ENCODE assay signal across 12 cellular contexts in genomic region chr2:28545590-28546195, GRCh38. TPM values are rescaled to one million over a fixed set of nuclear protein-coding genes. Genes with fewer than 3 reads are reported as not detected.
DNase-seq lines count a peak whose midpoint lies in the region; ATAC-seq and TF ChIP-seq lines count a peak whose summit lies in the region.
"Had no signal": no experiment of that assay in that cellular context is flagged by ENCODE, and none has a peak within 500 bp of the region (broad histone marks: within the 10 kb centered on the region; RNA-seq: fewer than 3 reads in every experiment).

No MANE protein-coding gene starts in this region.

- CTCF ChIA-PET in HEK293 (lab: Yijun Ruan, JAX) = interaction anchor here (0.7 kb wide), 1 partner anchor 21 kb away, joined by 4 read pairs; no protein-coding TSS in a partner anchor

- peaks cover 0 to 5% (median 0%) of the 10 kb centered on the region in 7 donors for H3K27me3 ChIP-seq in heart right ventricle
- H3K27me3 ChIP-seq: BLaER1 had no signal

- H3K27me3 Mint-ChIP-seq in natural killer cell (ENCODE audit: low read depth in 2 of 2) = no peaks in the 10 kb centered on the region

- H3K36me3 Mint-ChIP-seq in natural killer cell = no peaks in the 10 kb centered on the region

- H3K27ac ChIP-seq in HEK293 (ENCODE audit: extremely low read depth, low read depth, low read length) = no peak overlapping the region
- no peak overlapping the region for H3K27ac ChIP-seq in heart right ventricle
- H3K27ac ChIP-seq: BLaER1 had no signal

- TF ChIP-seq CTCF in HEK293 (tag by site-specific recombination; IDR thresholded peaks at IDR 0.05) = no peak
- no peak for TF ChIP-seq CTCF in natural killer cell (IDR thresholded peaks at IDR 0.05)
- no peak for TF ChIP-seq CTCF in heart right ventricle (IDR thresholded peaks at IDR 0.05)

- peaks cover 43 to 54% of the 10 kb centered on the region in 2 donors for H3K4me1 Mint-ChIP-seq in natural killer cell

- DNase-seq in SW480 (ENCODE audit: low spot score) = peak; percentile 76
- peak; percentile 51 for DNase-seq in central memory CD4-positive, alpha-beta T cell
- DNase-seq in natural killer cell = no peak
- DNase-seq in heart right ventricle = no peak
- DNase-seq: hypothalamus, NCI-H2081 had no signal

- H3K4me3 ChIP-seq in HEK293 (ENCODE audit: low read depth, low read length) = no peak overlapping the region
- no peak overlapping the region for H3K4me3 ChIP-seq in heart right ventricle
- H3K4me3 ChIP-seq: BLaER1, lung had no signal

- no peaks in the 10 kb centered on the region for H3K9me3 Mint-ChIP-seq in natural killer cell

- peak overlapping the region; percentile 75 to 85 for H3K27ac Mint-ChIP-seq in natural killer cell

- WGBS in heart right ventricle, 2 donors = 91 to 94% methylated on average over 9 of the region's 9 CpGs

- ATAC-seq in natural killer cell (peak; percentile 4 to 43 (median 18)), GM21447 (IDR thresholded peaks at IDR 0.05; ENCODE audit: unreplicated experiment) (no peak), HG03196 (IDR thresholded peaks at IDR 0.05; ENCODE audit: unreplicated experiment) (no peak), GM19324 (IDR thresholded peaks at IDR 0.05; ENCODE audit: low FRiP score, unreplicated experiment) (no peak), heart right ventricle (no peak)

- POLR2A ChIA-PET in HEK293 (lab: Yijun Ruan, JAX) = no interaction called here

- intact Hi-C loops in natural killer cell (cut with micrococcal nuclease) (loop anchor here (5.0 kb wide), 1 partner anchor 138 kb away; no protein-coding TSS in a partner anchor), heart right ventricle (cut with DNase I) (no loop called here)

- H3K4me3 Mint-ChIP-seq in natural killer cell = peak overlapping the region; percentile 71

- H3K4me1 ChIP-seq in HEK293 (ENCODE audit: control insufficient read depth, insufficient read depth, low read length) (no peaks in the 10 kb centered on the region), heart right ventricle (peaks cover 0 to 13% (median 0%) of the 10 kb centered on the region in 9 donors)

- H3K9me3 ChIP-seq in HEK293 (ENCODE audit: control insufficient read depth, insufficient read depth, low read depth, low read length) (no peaks in the 10 kb centered on the region), heart right ventricle (no peaks in the 10 kb centered on the region)
- H3K9me3 ChIP-seq: BLaER1 had no signal

- H3K36me3 ChIP-seq in HEK293 (ENCODE audit: control insufficient read depth in 2 of 2, insufficient read depth in 1 of 2, low read length in 2 of 2) (no peaks in the 10 kb centered on the region), heart right ventricle (no peaks in the 10 kb centered on the region)
- H3K36me3 ChIP-seq: BLaER1 had no signal

TF ChIP-seq in HEK293, 187 proteins besides CTCF, POLR2A, EP300 and RAD21:
- TF ChIP-seq GLI2 (tag by site-specific recombination; IDR thresholded peaks at IDR 0.05; ENCODE audit: borderline replicate concordance, low read depth) (no peak), ZXDB (tag by site-specific recombination; IDR thresholded peaks at IDR 0.05) (no peak), EGR2 (tag by site-specific recombination; IDR thresholded peaks at IDR 0.05; ENCODE audit: low read depth) (0 out of 2 replicates have a peak, but pooled peaks have one; percentile 5), ZFHX2 (tag by site-specific recombination; conservative IDR thresholded peaks at IDR 0.05) (no peak)

RNA-seq across cellular contexts. Expression of gene PLB1, which starts 49.8 kb away (rescaled TPM):
- 1 to 10 TPM; 1.7 to 2.6 (median 1.9) TPM for total RNA-seq in natural killer cell
- total RNA-seq in heart right ventricle = 1 to 10 TPM in 7 of 10 donors, under 1 TPM in 3; 0.34 to 6.1 (median 1.5) TPM
- polyA plus RNA-seq in heart right ventricle = 1 to 10 TPM; 1.0 to 1.4 TPM

Comparison
In these comparisons a context has a peak if more than half of its experiments do, and no peak if none do; other contexts are left out.
1. DNase-seq: peak in SW480 (single experiment) and central memory CD4-positive, alpha-beta T cell (single experiment); none in natural killer cell (single experiment) and heart right ventricle (0 of 2).
2. ATAC-seq: peak in natural killer cell (3 of 3); none in GM21447 (single experiment), HG03196 (single experiment), GM19324 (single experiment) and heart right ventricle (0 of 8).